ENCODE assay signal across 11 cellular contexts in genomic region chr2:240836781-240837467, GRCh38. TPM values are rescaled to one million over a fixed set of nuclear protein-coding genes. Genes with fewer than 3 reads are reported as not detected.
DNase-seq lines count a peak whose midpoint lies in the region; ATAC-seq and TF ChIP-seq lines count a peak whose summit lies in the region.
"Had no signal": no experiment of that assay in that cellular context is flagged by ENCODE, and none has a peak within 500 bp of the region (broad histone marks: within the 10 kb centered on the region; RNA-seq: fewer than 3 reads in every experiment).

No MANE protein-coding gene starts in this region.

- no peak overlapping the region for H2AFZ ChIP-seq in GM23338

- WGBS in testis, 2 donors, result 61 to 72% methylated on average over 15 to 17 of the region's 17 CpGs

- H3K27me3 Mint-ChIP-seq in stimulated activated naive B cell treated with anti-CD40 and anti-IgM and Interleukin-4, amounts not matched to agents 10 μg/mL and 1 μg/mL and 100 μg/mL, for 72 hours, result peaks cover 22 to 48% of the 10 kb centered on the region in 2 donors
- peaks cover 3% of the 10 kb centered on the region for H3K27me3 Mint-ChIP-seq in GM23338 (ENCODE audit: insufficient read depth, low read depth, poor library complexity)

- peaks cover 0 to 7% of the 10 kb centered on the region in 2 donors for H3K4me1 Mint-ChIP-seq in stimulated activated naive B cell treated with anti-CD40 and anti-IgM and Interleukin-4, amounts not matched to agents 10 μg/mL and 1 μg/mL and 100 μg/mL, for 72 hours
- no peaks in the 10 kb centered on the region; the same call in 2 of the 3 replicates for H3K4me1 Mint-ChIP-seq in GM23338

- H3K27ac ChIP-seq in dorsolateral prefrontal cortex (peak overlapping the region in 3 of 59 donors; percentile 20 to 44 (median 36)), left lung (no peak overlapping the region), testis (no peak overlapping the region), GM23338 (ENCODE audit: low read depth) (no peak overlapping the region)

- TF ChIP-seq POLR2A in testis (IDR thresholded peaks at IDR 0.05), result no peak
- no peak for TF ChIP-seq POLR2A in erythroblast (IDR thresholded peaks at IDR 0.05; ENCODE audit: low read length)

- peak; percentile 51 for DNase-seq in activated effector memory CD4-positive, alpha-beta T cell treated with anti-CD3 and anti-CD28 coated beads, Interleukin-2, amount 50 U/mL, for 16 hours
- no peak for DNase-seq in activated effector memory CD4-positive, alpha-beta T cell treated with Interleukin-2 at 50 U/mL for 16 hours
- DNase-seq in dorsolateral prefrontal cortex (peak in 7 of 10 donors; percentile 55 to 82 (median 69)), left lung (peak in 1 of 2 donors; percentile 57), testis (peak; percentile 65), erythroblast (lab: John Stamatoyannopoulos, UW) (no peak), GM23338 (ENCODE audit: low spot score) (no peak)
- no peak for DNase-seq in stimulated activated naive B cell treated with anti-CD40 and anti-IgM and Interleukin-4, amounts not matched to agents 10 μg/mL and 1 μg/mL and 100 μg/mL, for 72 hours
- DNase-seq: NCI-H2029 treated with DMSO at 0.1 percent for 48 hours, T-helper 2 cell had no signal

- H3K36me3 ChIP-seq in left lung (no peaks in the 10 kb centered on the region), testis (ENCODE audit: low read depth, missing control alignments) (no peaks in the 10 kb centered on the region), GM23338 (ENCODE audit: insufficient read depth) (no peaks in the 10 kb centered on the region)

- H3K9me3 Mint-ChIP-seq in stimulated activated naive B cell treated with anti-CD40 and anti-IgM and Interleukin-4, amounts not matched to agents 10 μg/mL and 1 μg/mL and 100 μg/mL, for 72 hours, result no peaks in the 10 kb centered on the region
- no peaks in the 10 kb centered on the region for H3K9me3 Mint-ChIP-seq in GM23338

- H3K9me3 ChIP-seq in left lung (no peaks in the 10 kb centered on the region), testis (no peaks in the 10 kb centered on the region)

- H3K9me2 ChIP-seq in GM23338 (ENCODE audit: insufficient read depth), result no peaks in the 10 kb centered on the region

- peak; percentile 25 for ATAC-seq in left lung
- no peak for ATAC-seq in stimulated activated naive B cell treated with anti-CD40 and anti-IgM and Interleukin-4, amounts not matched to agents 10 μg/mL and 1 μg/mL and 100 μg/mL, for 72 hours (replicated peaks)
- ATAC-seq in GM23338, result no peak
- ATAC-seq: HepG2 had no signal

- no peak overlapping the region for H3K27ac Mint-ChIP-seq in stimulated activated naive B cell treated with anti-CD40 and anti-IgM and Interleukin-4, amounts not matched to agents 10 μg/mL and 1 μg/mL and 100 μg/mL, for 72 hours
- H3K27ac Mint-ChIP-seq in GM23338, result no peak overlapping the region

- no peak overlapping the region for H3K4me3 Mint-ChIP-seq in stimulated activated naive B cell treated with anti-CD40 and anti-IgM and Interleukin-4, amounts not matched to agents 10 μg/mL and 1 μg/mL and 100 μg/mL, for 72 hours
- H3K4me3 Mint-ChIP-seq in GM23338, result no peak overlapping the region

- H3K4me1 ChIP-seq in left lung, result peaks cover under 1 to 6% of the 10 kb centered on the region in 2 donors
- peaks cover 7% of the 10 kb centered on the region for H3K4me1 ChIP-seq in testis
- H3K4me1 ChIP-seq in GM23338 (ENCODE audit: insufficient read depth), result peaks cover 3% of the 10 kb centered on the region; the same call in 1 of the 2 replicates

- peak overlapping the region in 1 of 59 donors; percentile 6 for H3K4me3 ChIP-seq in dorsolateral prefrontal cortex
- no peak overlapping the region for H3K4me3 ChIP-seq in left lung
- H3K4me3 ChIP-seq in testis, result no peak overlapping the region
- H3K4me3 ChIP-seq in GM23338, result no peak overlapping the region

- H3F3A ChIP-seq in GM23338 (replicated peaks; ENCODE audit: low read depth), result no peaks in the 10 kb centered on the region

- H3K79me2 ChIP-seq in GM23338 (replicated peaks; ENCODE audit: insufficient read depth), result no peaks in the 10 kb centered on the region

- peak in 3 of 56 donors; percentile 16 to 27 (median 18) for TF ChIP-seq CTCF in dorsolateral prefrontal cortex (IDR thresholded peaks at IDR 0.05 in 54 of 56, conservative IDR thresholded peaks at IDR 0.05 in 2 of 56; ENCODE audit: low read depth in 1 of 56, partially characterized antibody in 56 of 56)
- TF ChIP-seq CTCF in left lung (IDR thresholded peaks at IDR 0.05), result no peak
- TF ChIP-seq CTCF in testis (IDR thresholded peaks at IDR 0.05), result no peak
- TF ChIP-seq CTCF in GM23338 (conservative IDR thresholded peaks at IDR 0.05; ENCODE audit: low read depth in 2 of 2), result no peak

- H3K27me3 ChIP-seq in dorsolateral prefrontal cortex (peaks cover 0 to 4% (median 0%) of the 10 kb centered on the region in 45 donors), left lung (peaks cover 0 to 32% of the 10 kb centered on the region in 2 donors), testis (no peaks in the 10 kb centered on the region), GM23338 (ENCODE audit: insufficient read depth) (no peaks in the 10 kb centered on the region)

- intact Hi-C loops in dorsolateral prefrontal cortex (cut with DNase I) (loop anchor here (5.0 to 10.0 kb wide), 3 partner anchors 35 to 668 kb away; partner anchors contain the start of gene STK25 (in 1 of the 2)), left lung (cut with DNase I) (no loop called here), testis (cut with DNase I; ENCODE audit: low total_unique reads) (no loop called here)

- no peak overlapping the region for H3K4me2 ChIP-seq in GM23338

- no peaks in the 10 kb centered on the region for H3K36me3 Mint-ChIP-seq in stimulated activated naive B cell treated with anti-CD40 and anti-IgM and Interleukin-4, amounts not matched to agents 10 μg/mL and 1 μg/mL and 100 μg/mL, for 72 hours
- no peaks in the 10 kb centered on the region for H3K36me3 Mint-ChIP-seq in GM23338 (ENCODE audit: low read depth)

- H4K20me1 ChIP-seq in GM23338 (replicated peaks; ENCODE audit: insufficient read depth), result no peaks in the 10 kb centered on the region

TF ChIP-seq in GM23338, 12 proteins besides CTCF, POLR2A, EP300 and RAD21 (continues in another document):
- TF ChIP-seq JUNB (IDR thresholded peaks at IDR 0.05; ENCODE audit: unreplicated experiment) (no peak), ZNF114 (CRISPR knock-in tag; IDR thresholded peaks at IDR 0.05) (no peak), NANOG (IDR thresholded peaks at IDR 0.05; ENCODE audit: borderline replicate concordance) (no peak)

RNA-seq across cellular contexts. Expression of gene KIF1A, which starts 16.9 kb away (rescaled TPM):
- total RNA-seq in dorsolateral prefrontal cortex, result 1,000 to 10,000 TPM in 108 of 120 experiments, 100 to 1,000 TPM in 12; 869 to 1,843 (median 1,153) TPM
- under 1 TPM; 0.42 to 0.87 TPM for total RNA-seq in left lung
- total RNA-seq in testis, result 10 to 100 TPM; 37.0 to 42.1 TPM
- polyA plus RNA-seq in testis (ENCODE audit: insufficient read depth, low read depth, low replicate concordance), result 33.5 TPM
- 183 and 214 TPM in 2 replicates for total RNA-seq in GM23338 (2014; rRNA removed; shearing (Covaris generic))
- 158 and 169 TPM in 2 replicates for polyA plus RNA-seq in GM23338 (2016; fragmentation: Nextera tagmentation; extraction: Ambion mirVana)
- total RNA-seq: HepG2 had no signal

RNA-seq across cellular contexts. Expression of gene AGXT, which starts 31.7 kb away (rescaled TPM):
- total RNA-seq in dorsolateral prefrontal cortex, result under 1 TPM in 1 of 120 experiments, not detected in 119; 0.36 TPM
- total RNA-seq in left lung, result not detected
- total RNA-seq in testis, result under 1 TPM in 1 of 2 donors, not detected in 1; 0.24 TPM
- 0.51 TPM for polyA plus RNA-seq in testis (ENCODE audit: insufficient read depth, low read depth, low replicate concordance)
- total RNA-seq in GM23338 (2014; rRNA removed; shearing (Covaris generic)), result not detected in 2 replicates
- not detected in 2 replicates for polyA plus RNA-seq in GM23338 (2016; fragmentation: Nextera tagmentation; extraction: Ambion mirVana)

RNA-seq across cellular contexts. Expression of gene MAB21L4, which starts 59.0 kb away (rescaled TPM):
- total RNA-seq in dorsolateral prefrontal cortex (under 1 TPM in 6 of 120 experiments, not detected in 114; 0.26 to 0.76 (median 0.30) TPM), left lung (10 to 100 TPM; 20.6 to 35.7 TPM), testis (not detected)
- polyA plus RNA-seq in testis (ENCODE audit: insufficient read depth, low read depth, low replicate concordance) (1.1 TPM), GM23338 (2016; fragmentation: Nextera tagmentation; extraction: Ambion mirVana) (0.10 TPM in 1 of 2 replicates, not detected in the other)
- not detected in 2 replicates for total RNA-seq in GM23338 (2014; rRNA removed; shearing (Covaris generic))

Comparison
In these comparisons a context has a peak if more than half of its experiments do, and no peak if none do; other contexts are left out.
1. DNase-seq: peak in activated effector memory CD4-positive, alpha-beta T cell treated with anti-CD3 and anti-CD28 coated beads, Interleukin-2, amount 50 U/mL, for 16 hours (single experiment), dorsolateral prefrontal cortex (7 of 10) and testis (single experiment); none in activated effector memory CD4-positive, alpha-beta T cell treated with Interleukin-2 at 50 U/mL for 16 hours (single experiment), erythroblast (0 of 2), stimulated activated naive B cell treated with anti-CD40 and anti-IgM and Interleukin-4, amounts not matched to agents 10 μg/mL and 1 μg/mL and 100 μg/mL, for 72 hours (single experiment) and GM23338 (single experiment).
2. RNA of gene KIF1A, which starts 16.9 kb away (total RNA-seq): 869 to 1,843 TPM in dorsolateral prefrontal cortex, 183 to 214 TPM in GM23338 and 37.0 to 42.1 TPM in testis; 0.42 to 0.87 TPM in left lung; every median in the first group is over 10 times any median in the second.
3. RNA of gene MAB21L4, which starts 59.0 kb away (total RNA-seq): 20.6 to 35.7 TPM in left lung; 0.26 to 0.76 TPM in dorsolateral prefrontal cortex, not detected in testis and not detected in GM23338; every median in the first group is over 10 times any median in the second.
4. intact Hi-C loops: an anchor here in dorsolateral prefrontal cortex (5.0 to 10.0 kb wide); none called in left lung and testis.